ENCODE assay signal across 8 cellular contexts in genomic region chr11:62678770-62679696, GRCh38. TPM values are rescaled to one million over a fixed set of nuclear protein-coding genes. Genes with fewer than 3 reads are reported as not detected.
A peak's percentile ranks its signal among the peaks of the same experiment; 100 is the strongest.
DNase-seq lines count a peak whose midpoint lies in the region; ATAC-seq and TF ChIP-seq lines count a peak whose summit lies in the region.

UBXN1 (minus strand) TSS chr11:62679073; CDS start chr11:62678923, 150 bp downstream.

- H3K27me3 Mint-ChIP-seq in GM23338 (ENCODE audit: insufficient read depth, low read depth, poor library complexity): peaks cover 7% of the 10 kb centered on the region

- DNase-seq in D341Med (ENCODE audit: low spot score): peak; percentile 88
- peak; percentile 92 for DNase-seq in GM23338 (ENCODE audit: low spot score)
- DNase-seq in NAMALWA (ENCODE audit: low spot score): peak; percentile 89
- DNase-seq in activated naive CD4-positive, alpha-beta T cell treated with anti-CD3 and anti-CD28 coated beads, Interleukin-2, amount 50 U/mL, for 16 hours: peak; percentile 87
- DNase-seq in globus pallidus (ENCODE audit: low spot score): peak; percentile 85
- DNase-seq in omental fat pad (ENCODE audit: low spot score): peak; percentile 87
- DNase-seq in suprapubic skin (ENCODE audit: low spot score in 2 of 2): peak; percentile 97

- H3K9me3 Mint-ChIP-seq in GM23338: no peaks in the 10 kb centered on the region

- peak in 1 of 2 donors; percentile 65 for TF ChIP-seq POLR2A in suprapubic skin (IDR thresholded peaks at IDR 0.05)

- peaks cover 22% of the 10 kb centered on the region for H3F3A ChIP-seq in GM23338 (replicated peaks; ENCODE audit: low read depth)

- H3K9me2 ChIP-seq in GM23338 (ENCODE audit: insufficient read depth): no peaks in the 10 kb centered on the region

- 6% methylated on average over 38 of the region's 55 CpGs for WGBS in suprapubic skin

- peak within 1 kb of the TSS; percentile 80 for H3K4me3 Mint-ChIP-seq in GM23338

- no peaks in the 10 kb centered on the region for H3K9me3 ChIP-seq in suprapubic skin

- H3K27me3 ChIP-seq in GM23338 (ENCODE audit: insufficient read depth): no peaks in the 10 kb centered on the region
- H3K27me3 ChIP-seq in suprapubic skin: no peaks in the 10 kb centered on the region

- TF ChIP-seq CTCF in GM23338 (conservative IDR thresholded peaks at IDR 0.05; ENCODE audit: low read depth in 2 of 2) (no peak), omental fat pad (IDR thresholded peaks at IDR 0.05) (no peak), suprapubic skin (IDR thresholded peaks at IDR 0.05) (no peak)

- H3K4me1 ChIP-seq in GM23338 (ENCODE audit: insufficient read depth) (peaks cover 11% of the 10 kb centered on the region), suprapubic skin (peaks cover 39% of the 10 kb centered on the region)

- peaks cover 34% of the 10 kb centered on the region for H3K36me3 Mint-ChIP-seq in GM23338 (ENCODE audit: low read depth)

- ATAC-seq in GM23338: peak; percentile 89
- peak; percentile 86 for ATAC-seq in SK-N-SH treated with all-trans-retinoic acid at 6 μM for 48 hours
- ATAC-seq in omental fat pad (ENCODE audit: low FRiP score): peak; percentile 93

- H3K4me3 ChIP-seq in GM23338 (peak within 1 kb of the TSS; percentile 99), suprapubic skin (peak within 1 kb of the TSS; percentile 97)

- H3K4me2 ChIP-seq in GM23338: peak within 1 kb of the TSS; percentile 98

- peaks cover 17% of the 10 kb centered on the region for H3K79me2 ChIP-seq in GM23338 (replicated peaks; ENCODE audit: insufficient read depth)

- peaks cover 20% of the 10 kb centered on the region for H3K4me1 Mint-ChIP-seq in GM23338

- H3K36me3 ChIP-seq in GM23338 (ENCODE audit: insufficient read depth): no peaks in the 10 kb centered on the region
- peaks cover 28% of the 10 kb centered on the region for H3K36me3 ChIP-seq in suprapubic skin

- H3K27ac ChIP-seq in GM23338 (ENCODE audit: low read depth) (peak within 1 kb of the TSS; percentile 69), suprapubic skin (peak within 1 kb of the TSS; percentile 96)

- peak within 1 kb of the TSS; percentile 87 for H2AFZ ChIP-seq in GM23338

- TF ChIP-seq EP300 in suprapubic skin (IDR thresholded peaks at IDR 0.05): no peak

- H4K20me1 ChIP-seq in GM23338 (replicated peaks; ENCODE audit: insufficient read depth): no peaks in the 10 kb centered on the region

- H3K27ac Mint-ChIP-seq in GM23338: peak within 1 kb of the TSS; percentile 95

TF ChIP-seq in GM23338, 12 proteins besides CTCF, POLR2A, EP300 and RAD21:
- TF ChIP-seq POLR2AphosphoS5 (IDR thresholded peaks at IDR 0.05; ENCODE audit: low read depth): peak; percentile 77
- TF ChIP-seq ETS1 (IDR thresholded peaks at IDR 0.05): peak; percentile 83; the same call in 1 of the 2 replicates
- peak; percentile 34; the same call in 1 of the 2 replicates for TF ChIP-seq CREB1 (CRISPR knock-in tag; IDR thresholded peaks at IDR 0.05; ENCODE audit: low read depth)
- TF ChIP-seq EZH2 (IDR thresholded peaks at IDR 0.05; ENCODE audit: low read depth, unreplicated experiment): no peak

TF ChIP-seq in SK-N-SH treated with all-trans-retinoic acid at 6 μM for 48 hours, 23 proteins besides CTCF, POLR2A, EP300 and RAD21:
- TF ChIP-seq ISL1 (CRISPR knock-in tag; IDR thresholded peaks at IDR 0.05) (no peak), OSR1 (CRISPR knock-in tag; IDR thresholded peaks at IDR 0.05) (no peak), ZNF565 (CRISPR knock-in tag; conservative IDR thresholded peaks at IDR 0.05; ENCODE audit: low read depth) (no peak), BACH2 (CRISPR knock-in tag; IDR thresholded peaks at IDR 0.05; ENCODE audit: borderline replicate concordance) (no peak), TOX (CRISPR knock-in tag; IDR thresholded peaks at IDR 0.05; ENCODE audit: borderline replicate concordance) (no peak), ZNF8 (CRISPR knock-in tag; IDR thresholded peaks at IDR 0.05) (no peak), CSRNP3 (CRISPR knock-in tag; IDR thresholded peaks at IDR 0.05) (no peak), ZFP30 (CRISPR knock-in tag; IDR thresholded peaks at IDR 0.05) (no peak), TCF4 (CRISPR knock-in tag; IDR thresholded peaks at IDR 0.05; ENCODE audit: borderline replicate concordance) (no peak), CREB5 (CRISPR knock-in tag; IDR thresholded peaks at IDR 0.05; ENCODE audit: low read depth) (no peak), ZC3H10 (CRISPR knock-in tag; IDR thresholded peaks at IDR 0.05) (no peak), ZNF70 (CRISPR knock-in tag; IDR thresholded peaks at IDR 0.05) (no peak), SNAI2 (CRISPR knock-in tag; IDR thresholded peaks at IDR 0.05) (no peak)
- TF ChIP-seq, protein P1, sequence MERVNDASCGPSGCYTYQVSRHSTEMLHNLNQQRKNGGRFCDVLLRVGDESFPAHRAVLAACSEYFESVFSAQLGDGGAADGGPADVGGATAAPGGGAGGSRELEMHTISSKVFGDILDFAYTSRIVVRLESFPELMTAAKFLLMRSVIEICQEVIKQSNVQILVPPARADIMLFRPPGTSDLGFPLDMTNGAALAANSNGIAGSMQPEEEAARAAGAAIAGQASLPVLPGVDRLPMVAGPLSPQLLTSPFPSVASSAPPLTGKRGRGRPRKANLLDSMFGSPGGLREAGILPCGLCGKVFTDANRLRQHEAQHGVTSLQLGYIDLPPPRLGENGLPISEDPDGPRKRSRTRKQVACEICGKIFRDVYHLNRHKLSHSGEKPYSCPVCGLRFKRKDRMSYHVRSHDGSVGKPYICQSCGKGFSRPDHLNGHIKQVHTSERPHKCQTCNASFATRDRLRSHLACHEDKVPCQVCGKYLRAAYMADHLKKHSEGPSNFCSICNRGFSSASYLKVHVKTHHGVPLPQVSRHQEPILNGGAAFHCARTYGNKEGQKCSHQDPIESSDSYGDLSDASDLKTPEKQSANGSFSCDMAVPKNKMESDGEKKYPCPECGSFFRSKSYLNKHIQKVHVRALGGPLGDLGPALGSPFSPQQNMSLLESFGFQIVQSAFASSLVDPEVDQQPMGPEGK (CRISPR knock-in tag; IDR thresholded peaks at IDR 0.05; ENCODE audit: borderline replicate concordance): no peak
- TF ChIP-seq, protein P2, sequence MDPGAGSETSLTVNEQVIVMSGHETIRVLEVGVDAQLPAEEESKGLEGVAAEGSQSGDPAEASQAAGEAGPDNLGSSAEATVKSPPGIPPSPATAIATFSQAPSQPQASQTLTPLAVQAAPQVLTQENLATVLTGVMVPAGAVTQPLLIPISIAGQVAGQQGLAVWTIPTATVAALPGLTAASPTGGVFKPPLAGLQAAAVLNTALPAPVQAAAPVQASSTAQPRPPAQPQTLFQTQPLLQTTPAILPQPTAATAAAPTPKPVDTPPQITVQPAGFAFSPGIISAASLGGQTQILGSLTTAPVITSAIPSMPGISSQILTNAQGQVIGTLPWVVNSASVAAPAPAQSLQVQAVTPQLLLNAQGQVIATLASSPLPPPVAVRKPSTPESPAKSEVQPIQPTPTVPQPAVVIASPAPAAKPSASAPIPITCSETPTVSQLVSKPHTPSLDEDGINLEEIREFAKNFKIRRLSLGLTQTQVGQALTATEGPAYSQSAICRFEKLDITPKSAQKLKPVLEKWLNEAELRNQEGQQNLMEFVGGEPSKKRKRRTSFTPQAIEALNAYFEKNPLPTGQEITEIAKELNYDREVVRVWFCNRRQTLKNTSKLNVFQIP (CRISPR knock-in tag; IDR thresholded peaks at IDR 0.05; ENCODE audit: borderline replicate concordance, low read depth): no peak
TF ChIP-seq in SK-N-SH treated with all-trans-retinoic acid at 6 μM for 48 hours: peak in this region for 0.

RNA-seq across cellular contexts. Expression of gene UBXN1, which starts in this region (rescaled TPM):
- total RNA-seq in GM23338 (2014; rRNA removed; shearing (Covaris generic)): 62.0 and 132 TPM in 2 replicates
- 126 and 132 TPM in 2 replicates for polyA plus RNA-seq in GM23338 (2016; fragmentation: Nextera tagmentation; extraction: Ambion mirVana)
- 100 to 1,000 TPM; 135 to 196 (median 167) TPM for total RNA-seq in omental fat pad
- 100 to 1,000 TPM; 125 to 194 (median 143) TPM for total RNA-seq in suprapubic skin

Comparison
In these comparisons a context has a peak if more than half of its experiments do, and no peak if none do; other contexts are left out.
1. Peak in every context shown above with its lines: DNase-seq, ATAC-seq, H3K4me3 ChIP-seq and H3K27ac ChIP-seq.